13 cellular contexts compared by ENCODE assay signal in the genomic region with DNA sequence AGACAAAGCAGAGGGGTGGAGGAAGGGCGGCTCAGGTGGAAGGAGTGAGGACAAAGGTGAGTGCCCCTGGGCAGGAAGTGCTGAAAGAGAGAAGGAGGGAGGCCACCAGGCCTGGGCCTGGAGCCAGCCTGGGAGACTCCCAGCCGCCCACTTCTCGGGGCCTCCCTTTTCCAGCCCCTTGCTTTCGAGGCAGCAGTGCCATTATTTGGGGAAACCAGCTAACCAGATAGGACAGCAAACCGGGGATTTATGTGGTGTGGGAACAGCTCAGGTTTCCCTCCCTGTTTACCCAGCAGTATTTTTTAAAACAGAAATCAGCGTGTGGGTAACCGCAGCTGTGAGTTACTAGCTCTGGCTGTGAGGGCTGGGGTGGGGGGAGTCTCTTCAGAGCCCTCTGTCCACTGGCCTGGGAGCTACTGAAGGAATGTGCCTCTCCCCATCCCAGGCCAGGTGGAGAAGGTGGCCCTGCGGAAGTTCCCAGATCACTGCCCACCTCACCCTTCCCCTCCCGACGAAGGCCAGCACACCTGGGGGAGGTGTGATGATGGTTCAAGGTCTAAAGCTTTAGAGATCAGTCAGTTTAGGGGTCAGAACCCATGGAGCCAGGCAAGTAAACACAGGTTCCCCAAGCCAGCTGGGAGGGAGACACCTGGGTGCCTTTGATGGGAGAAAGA. TPM values are rescaled to one million over a fixed set of nuclear protein-coding genes. Genes with fewer than 3 reads are reported as not detected.
DNase-seq lines count a peak whose midpoint lies in the region; ATAC-seq and TF ChIP-seq lines count a peak whose summit lies in the region.
"Had no signal": no experiment of that assay in that cellular context is flagged by ENCODE, and none has a peak within 500 bp of the region (broad histone marks: within the 10 kb centered on the region; RNA-seq: fewer than 3 reads in every experiment).

No MANE protein-coding gene starts in this region.

- peaks cover 95% of the 10 kb centered on the region for H3K4me1 ChIP-seq in Caco-2

- no peaks in the 10 kb centered on the region for H3K9me3 Mint-ChIP-seq in Caco-2 (ENCODE audit: unreplicated experiment)
- no peaks in the 10 kb centered on the region for H3K9me3 Mint-ChIP-seq in mesothelial cell of epicardium
- H3K9me3 Mint-ChIP-seq in CD14-positive monocyte, result peaks cover 0 to 1% (median 0%) of the 10 kb centered on the region in 7 donors
- H3K9me3 Mint-ChIP-seq: activated T-cell treated with anti-CD3 and anti-CD28 coated beads, Interleukin-2, amount 50 U/mL, for 4 hours had no signal

- no peaks in the 10 kb centered on the region for H3K27me3 ChIP-seq in Caco-2 (replicated peaks; ENCODE audit: control insufficient read depth, insufficient read depth, low read length)

- peak overlapping the region; percentile 90 for H3K27ac Mint-ChIP-seq in Caco-2 (ENCODE audit: unreplicated experiment)
- H3K27ac Mint-ChIP-seq in mesothelial cell of epicardium, result peak overlapping the region; percentile 98
- no peak overlapping the region for H3K27ac Mint-ChIP-seq in CD14-positive monocyte

- H3K4me3 Mint-ChIP-seq in Caco-2 (ENCODE audit: unreplicated experiment), result peak overlapping the region; percentile 46
- no peak overlapping the region for H3K4me3 Mint-ChIP-seq in mesothelial cell of epicardium
- H3K4me3 Mint-ChIP-seq in CD14-positive monocyte, result no peak overlapping the region
- H3K4me3 Mint-ChIP-seq: activated T-cell treated with anti-CD3 and anti-CD28 coated beads, Interleukin-2, amount 50 U/mL, for 4 hours had no signal

- TF ChIP-seq CTCF in Caco-2 (IDR thresholded peaks at IDR 0.05; ENCODE audit: insufficient read depth in 1 of 2, low read depth in 1 of 2, low read length in 1 of 2, severe bottlenecking in 1 of 2, unreplicated experiment in 1 of 2), result no peak
- TF ChIP-seq CTCF in astrocyte of the cerebellum (IDR thresholded peaks at IDR 0.05; ENCODE audit: low read depth, low read length, missing control alignments), result no peak
- no peak for TF ChIP-seq CTCF in mesothelial cell of epicardium (IDR thresholded peaks at IDR 0.05; ENCODE audit: unreplicated experiment)
- no peak for TF ChIP-seq CTCF in CD14-positive monocyte (IDR thresholded peaks at IDR 0.05)

- H3K27me3 Mint-ChIP-seq in Caco-2 (ENCODE audit: insufficient read depth, unreplicated experiment) (no peaks in the 10 kb centered on the region), mesothelial cell of epicardium (ENCODE audit: low read depth) (no peaks in the 10 kb centered on the region), CD14-positive monocyte (ENCODE audit: low read depth in 3 of 3) (peaks cover 2 to 5% (median 2%) of the 10 kb centered on the region in 3 donors)

- in situ Hi-C loops in astrocyte of the cerebellum (cut with HindIII; ENCODE audit: low sequenced_read_pairs), result loop anchor here (5.0 kb wide), 1 partner anchor 108 kb away; no protein-coding TSS in a partner anchor

- CTCF ChIA-PET in Caco-2 (lab: Charles Lee), result interaction anchor here (1.2 to 5.3 kb wide), 3 partner anchors 42 to 93 kb away, joined by 5 to 208 read pairs (median 6); no protein-coding TSS in a partner anchor

- H3K36me3 Mint-ChIP-seq in Caco-2 (ENCODE audit: insufficient read depth, unreplicated experiment) (peaks cover 39% of the 10 kb centered on the region), mesothelial cell of epicardium (no peaks in the 10 kb centered on the region), CD14-positive monocyte (no peaks in the 10 kb centered on the region)

- no TSS peak for BruUV-seq in Caco-2 (replicated peaks; lab: Mats Ljungman, UMichigan)

- DNase-seq in Caco-2 (peak; percentile 85 to 95), NCI-H1092 treated with DMSO at 0.1 percent for 48 hours (lab: John Stamatoyannopoulos, UW) (peak; percentile 34), astrocyte of the cerebellum (ENCODE audit: low read depth) (peak; percentile 46), mesothelial cell of epicardium (ENCODE audit: low spot score in 2 of 2, unreplicated experiment in 2 of 2) (peak in 1 of 2 experiments; percentile 53), CD14-positive monocyte (ENCODE audit: low spot score) (no peak), mesenteric fat pad (ENCODE audit: low spot score) (no peak), DMS 273 treated with DMSO at 0.1 percent for 48 hours (lab: John Stamatoyannopoulos, UW) (no peak)
- DNase-seq: activated T-cell treated with anti-CD3 and anti-CD28 coated beads, Interleukin-2, amount 50 U/mL, for 4 hours; cortex of kidney; glutamatergic neuron; stimulated activated CD4-positive, alpha-beta T cell treated with anti-CD3 and anti-CD28 coated beads, Interleukin-15, amount 100 ng/mL, for 24 hours had no signal

- intact Hi-C loops in Caco-2 (cut with micrococcal nuclease; ENCODE audit: unreplicated experiment) (loop anchor here (2.0 kb wide), 1 partner anchor 43 kb away; no protein-coding TSS in a partner anchor), CD14-positive monocyte (cut with micrococcal nuclease) (no loop called here)

- POLR2A ChIA-PET in Caco-2 (lab: Charles Lee), result interaction anchor here (0.5 to 2.7 kb wide), 9 partner anchors 50 to 756 kb away, joined by 3 to 46 read pairs (median 5); a partner anchor contains a TSS

- no peaks in the 10 kb centered on the region for H3K36me3 ChIP-seq in Caco-2 (ENCODE audit: control insufficient read depth, insufficient read depth, low read length)

- H3K4me1 Mint-ChIP-seq in Caco-2 (ENCODE audit: low read depth, unreplicated experiment), result peaks cover 54% of the 10 kb centered on the region
- H3K4me1 Mint-ChIP-seq in mesothelial cell of epicardium, result peaks cover 58% of the 10 kb centered on the region
- no peaks in the 10 kb centered on the region for H3K4me1 Mint-ChIP-seq in CD14-positive monocyte

- ATAC-seq in HG03045 (IDR thresholded peaks at IDR 0.05; ENCODE audit: unreplicated experiment), result no peak
- ATAC-seq: activated T-cell treated with anti-CD3 and anti-CD28 coated beads, Interleukin-2, amount 50 U/mL, for 4 hours had no signal

- no peaks in the 10 kb centered on the region for H3K9me3 ChIP-seq in Caco-2

- H3K4me3 ChIP-seq in Caco-2 (ENCODE audit: low read depth, low read length), result no peak overlapping the region
- H3K4me3 ChIP-seq in astrocyte of the cerebellum (ENCODE audit: low read depth, low read length), result no peak overlapping the region

RNA-seq across cellular contexts. Expression of a gene that starts 8.4 kb away (rescaled TPM):
- total RNA-seq in Caco-2 (2022), result 0.72 and 1.7 TPM in 2 replicates
- 1.2 to 1.8 TPM (median 1.2 TPM) in 3 replicates for total RNA-seq in mesothelial cell of epicardium
- polyA plus RNA-seq in CD14-positive monocyte, result under 1 TPM in 1 of 2 donors, not detected in 1; 0.06 TPM
- total RNA-seq in mesenteric fat pad, result 25.3 TPM
- total RNA-seq: LHCN-M2 had no signal

Comparison
In these comparisons a context has a peak if more than half of its experiments do, and no peak if none do; other contexts are left out.
1. DNase-seq: peak in Caco-2 (2 of 2), NCI-H1092 treated with DMSO at 0.1 percent for 48 hours (single experiment) and astrocyte of the cerebellum (single experiment); none in CD14-positive monocyte (single experiment), mesenteric fat pad (single experiment) and DMS 273 treated with DMSO at 0.1 percent for 48 hours (single experiment).
2. H3K27ac Mint-ChIP-seq: peak in Caco-2 (single experiment) and mesothelial cell of epicardium (single experiment); none in CD14-positive monocyte (0 of 7).